8 cellular contexts compared by ENCODE assay signal in genomic region chr9:122265265-122265900, GRCh38. TPM values are rescaled to one million over a fixed set of nuclear protein-coding genes. Genes with fewer than 3 reads are reported as not detected.
DNase-seq lines count a peak whose midpoint lies in the region; ATAC-seq, FAIRE-seq and TF ChIP-seq lines count a peak whose summit lies in the region.

No MANE protein-coding gene starts in this region.

- TF ChIP-seq POLR2A in H54 (IDR thresholded peaks at IDR 0.05; ENCODE audit: low read depth, low read length), result no peak

- peak overlapping the region; percentile 79 for H3K4me3 ChIP-seq in Karpas-422 (ENCODE audit: low read length)
- H3K4me3 ChIP-seq in fibroblast of the aortic adventitia (ENCODE audit: low read depth, low read length), result peak overlapping the region; percentile 81
- H3K4me3 ChIP-seq in neutrophil (ENCODE audit: low read depth in 1 of 2, low read length in 1 of 2), result peak overlapping the region; percentile 83 to 91

- CTCF ChIA-PET in WTC11 (lab: Charles Lee), result interaction anchor here (0.8 to 2.5 kb wide), 11 partner anchors 39 to 166 kb away, joined by 3 to 15 read pairs (median 6); no protein-coding TSS in a partner anchor

- no peak for TF ChIP-seq CTCF in WTC11 (IDR thresholded peaks at IDR 0.05)
- no peak for TF ChIP-seq CTCF in fibroblast of the aortic adventitia (IDR thresholded peaks at IDR 0.05; ENCODE audit: insufficient read depth, low read length)
- no peak for TF ChIP-seq CTCF in neutrophil (IDR thresholded peaks at IDR 0.05)

- H3K9me3 ChIP-seq in Karpas-422 (ENCODE audit: low read length) (no peaks in the 10 kb centered on the region), neutrophil (no peaks in the 10 kb centered on the region)

- peak overlapping the region; percentile 38 for H2AFZ ChIP-seq in Karpas-422 (ENCODE audit: low read length)

- peak overlapping the region; percentile 95 for H3K4me3 Mint-ChIP-seq in WTC11

- peaks cover 90% of the 10 kb centered on the region for H3K79me2 ChIP-seq in Karpas-422 (ENCODE audit: low read length)

- peak; percentile 67 for FAIRE-seq in H54 (lab: Jason Lieb, UNC)

- peak overlapping the region; percentile 99 for H3K27ac Mint-ChIP-seq in WTC11

- peaks cover 8% of the 10 kb centered on the region for H3K36me3 Mint-ChIP-seq in WTC11

- H3K9me3 Mint-ChIP-seq in WTC11, result no peaks in the 10 kb centered on the region

- ATAC-seq in WTC11, result peak; percentile 16

- H3K27me3 ChIP-seq in Karpas-422 (ENCODE audit: low read length), result no peaks in the 10 kb centered on the region
- H3K27me3 ChIP-seq in neutrophil, result no peaks in the 10 kb centered on the region

- peaks cover 20% of the 10 kb centered on the region for H3K4me1 Mint-ChIP-seq in WTC11

- peak overlapping the region; percentile 92 for H3K4me2 ChIP-seq in Karpas-422 (ENCODE audit: low read depth, low read length, poor library complexity, severe bottlenecking)

- H3K27ac ChIP-seq in Karpas-422 (ENCODE audit: low read length), result peak overlapping the region; percentile 79
- H3K27ac ChIP-seq in neutrophil, result peak overlapping the region; percentile 90

- H3K9ac ChIP-seq in Karpas-422 (ENCODE audit: low read length), result peak overlapping the region; percentile 93

- POLR2A ChIA-PET in WTC11 (lab: Charles Lee), result interaction anchor here (0.9 to 1.4 kb wide), 7 partner anchors 10 to 139 kb away, joined by 3 to 5 read pairs (median 3); no protein-coding TSS in a partner anchor

- H4K20me1 ChIP-seq in Karpas-422 (ENCODE audit: insufficient read depth, low read depth, low read length), result peaks cover 3% of the 10 kb centered on the region; the same call in 1 of the 2 replicates

- no peaks in the 10 kb centered on the region for H3K27me3 Mint-ChIP-seq in WTC11 (ENCODE audit: low read depth)

- peaks cover 25% of the 10 kb centered on the region for H3K4me1 ChIP-seq in Karpas-422 (ENCODE audit: low read length)
- H3K4me1 ChIP-seq in neutrophil (ENCODE audit: control insufficient read depth in 1 of 2, insufficient read depth in 1 of 2, low read depth in 1 of 2, low read length in 1 of 2), result peaks cover 22 to 25% of the 10 kb centered on the region in 2 experiments

- H3K36me3 ChIP-seq in Karpas-422 (ENCODE audit: insufficient read depth, low read length), result peaks cover 12% of the 10 kb centered on the region
- H3K36me3 ChIP-seq in neutrophil, result peaks cover 12% of the 10 kb centered on the region

- DNase-seq in SIG-M5 treated with dmso at 0.1 percent for 504 hours (lab: John Stamatoyannopoulos, UW; ENCODE audit: unreplicated experiment) (peak; percentile 65), SIG-M5 (lab: John Stamatoyannopoulos, UW) (no peak), H54 (ENCODE audit: insufficient read length, low spot score) (peak; percentile 15), Karpas-422 (peak; percentile 84), WTC11 (ENCODE audit: low spot score) (no peak), fibroblast of the aortic adventitia (ENCODE audit: low read depth) (peak; percentile 34), NCI-H1105 treated with DMSO at 0.1 percent for 48 hours (lab: John Stamatoyannopoulos, UW) (no peak)

- no peaks in the 10 kb centered on the region for H3K9me2 ChIP-seq in Karpas-422 (replicated peaks; ENCODE audit: insufficient read depth, low read length)

TF ChIP-seq in WTC11, 78 proteins besides CTCF, POLR2A, EP300 and RAD21:
- no peak for TF ChIP-seq FOXP1 (CRISPR knock-in tag; IDR thresholded peaks at IDR 0.05; ENCODE audit: borderline replicate concordance)
- TF ChIP-seq, protein P1, sequence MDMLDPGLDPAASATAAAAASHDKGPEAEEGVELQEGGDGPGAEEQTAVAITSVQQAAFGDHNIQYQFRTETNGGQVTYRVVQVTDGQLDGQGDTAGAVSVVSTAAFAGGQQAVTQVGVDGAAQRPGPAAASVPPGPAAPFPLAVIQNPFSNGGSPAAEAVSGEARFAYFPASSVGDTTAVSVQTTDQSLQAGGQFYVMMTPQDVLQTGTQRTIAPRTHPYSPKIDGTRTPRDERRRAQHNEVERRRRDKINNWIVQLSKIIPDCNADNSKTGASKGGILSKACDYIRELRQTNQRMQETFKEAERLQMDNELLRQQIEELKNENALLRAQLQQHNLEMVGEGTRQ (CRISPR knock-in tag; IDR thresholded peaks at IDR 0.05), result peak; percentile 85
- TF ChIP-seq, protein P2, sequence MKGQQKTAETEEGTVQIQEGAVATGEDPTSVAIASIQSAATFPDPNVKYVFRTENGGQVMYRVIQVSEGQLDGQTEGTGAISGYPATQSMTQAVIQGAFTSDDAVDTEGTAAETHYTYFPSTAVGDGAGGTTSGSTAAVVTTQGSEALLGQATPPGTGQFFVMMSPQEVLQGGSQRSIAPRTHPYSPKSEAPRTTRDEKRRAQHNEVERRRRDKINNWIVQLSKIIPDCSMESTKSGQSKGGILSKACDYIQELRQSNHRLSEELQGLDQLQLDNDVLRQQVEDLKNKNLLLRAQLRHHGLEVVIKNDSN (CRISPR knock-in tag; IDR thresholded peaks at IDR 0.05), result peak; percentile 75
- no peak for TF ChIP-seq JUN (CRISPR knock-in tag; IDR thresholded peaks at IDR 0.05)
TF ChIP-seq in WTC11: peak in this region for 2.

RNA-seq across cellular contexts. Expression of gene MRRF, which starts 0.7 kb away (rescaled TPM):
- 36.3 and 67.3 TPM in 2 replicates for total RNA-seq in Karpas-422 (2014; rRNA removed; shearing (Covaris generic); ENCODE audit: low replicate concordance)
- 36.1 to 42.3 TPM (median 38.8 TPM) in 3 replicates for total RNA-seq in WTC11 (2021)
- 40.0 and 43.2 TPM in 2 replicates for total RNA-seq in fibroblast of the aortic adventitia (ENCODE audit: low replicate concordance)

RNA-seq across cellular contexts. Expression of gene RBM18, which starts 0.7 kb away (rescaled TPM):
- total RNA-seq in Karpas-422 (2014; rRNA removed; shearing (Covaris generic); ENCODE audit: low replicate concordance), result 8.5 and 14.5 TPM in 2 replicates
- total RNA-seq in WTC11 (2021) (11.4 to 14.3 TPM (median 13.1 TPM) in 3 replicates), fibroblast of the aortic adventitia (ENCODE audit: low replicate concordance) (4.3 and 13.0 TPM in 2 replicates)

RNA-seq across cellular contexts. Expression of gene LHX6, which starts 36.6 kb away (rescaled TPM):
- not detected in 2 replicates for total RNA-seq in Karpas-422 (2014; rRNA removed; shearing (Covaris generic); ENCODE audit: low replicate concordance)
- 0.71 to 1.5 TPM (median 1.5 TPM) in 3 replicates for total RNA-seq in WTC11 (2021)
- total RNA-seq in fibroblast of the aortic adventitia (ENCODE audit: low replicate concordance), result not detected in 2 replicates

Comparison
In these comparisons a context has a peak if more than half of its experiments do, and no peak if none do; other contexts are left out.
1. DNase-seq: peak in SIG-M5 treated with dmso at 0.1 percent for 504 hours (single experiment), H54 (single experiment), Karpas-422 (single experiment) and fibroblast of the aortic adventitia (single experiment); none in SIG-M5 (single experiment), WTC11 (single experiment) and NCI-H1105 treated with DMSO at 0.1 percent for 48 hours (single experiment).
2. Peak in every context shown above with its lines, with median percentiles within 50 percentile points of each other: H3K4me3 ChIP-seq.